17 cellular contexts compared by ENCODE assay signal in the genomic region with DNA sequence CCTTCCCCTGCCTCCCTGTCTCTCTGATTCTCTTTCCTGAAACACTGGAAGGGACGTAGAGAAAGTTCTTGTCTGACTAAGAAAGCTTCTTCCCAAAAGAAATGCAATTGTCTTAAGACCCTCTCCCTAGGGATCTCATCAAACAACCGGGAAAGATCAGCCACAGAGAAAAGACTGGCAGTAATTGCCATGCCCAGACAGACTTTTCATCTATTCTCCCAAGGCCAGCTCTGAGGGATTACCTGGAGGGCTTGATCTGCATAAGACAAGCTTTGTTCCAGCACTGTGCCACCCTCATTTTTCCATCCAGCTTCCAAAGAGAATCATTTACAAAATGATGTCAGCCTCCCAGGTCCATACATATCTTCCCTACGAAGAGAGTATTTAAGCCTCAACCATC. TPM values are rescaled to one million over a fixed set of nuclear protein-coding genes. Genes with fewer than 3 reads are reported as not detected.
DNase-seq lines count a peak whose midpoint lies in the region; ATAC-seq and TF ChIP-seq lines count a peak whose summit lies in the region.
"Had no signal": no experiment of that assay in that cellular context is flagged by ENCODE, and none has a peak within 500 bp of the region (broad histone marks: within the 10 kb centered on the region; RNA-seq: fewer than 3 reads in every experiment).

No MANE protein-coding gene starts in this region.

- no peaks in the 10 kb centered on the region for H3F3A ChIP-seq in GM23338 (replicated peaks; ENCODE audit: low read depth)

- peaks cover 25% of the 10 kb centered on the region for H3K4me1 Mint-ChIP-seq in GM23338
- no peaks in the 10 kb centered on the region for H3K4me1 Mint-ChIP-seq in T-helper 2 cell treated with Interferon-gamma antibody and Interleukin-4, amounts not matched to agents 5 μg/mL and 100 μg/mL, for 36 hours (ENCODE audit: low read depth)
- H3K4me1 Mint-ChIP-seq: B cell had no signal

- H3K9me3 ChIP-seq in HUES64 (ENCODE audit: insufficient read depth, low read depth, low read length) (no peaks in the 10 kb centered on the region), NT2/D1 (ENCODE audit: insufficient read depth, low read length) (no peaks in the 10 kb centered on the region), iPS-18a (ENCODE audit: control insufficient read depth, low read depth, low read length) (no peaks in the 10 kb centered on the region)
- H3K9me3 ChIP-seq: BLaER1 treated with 17β-estradiol and CSF1 and Interleukin-3, amounts not matched to agents 10 nM and 100 nM; HAP-1 had no signal

- H3K79me2 ChIP-seq in GM23338 (replicated peaks; ENCODE audit: insufficient read depth): no peaks in the 10 kb centered on the region

- H3K4me3 Mint-ChIP-seq in GM23338: no peak overlapping the region
- no peak overlapping the region for H3K4me3 Mint-ChIP-seq in T-helper 2 cell treated with Interferon-gamma antibody and Interleukin-4, amounts not matched to agents 5 μg/mL and 100 μg/mL, for 36 hours
- H3K4me3 Mint-ChIP-seq: B cell; CD8-positive, alpha-beta T cell had no signal

- no peaks in the 10 kb centered on the region for H4K20me1 ChIP-seq in GM23338 (replicated peaks; ENCODE audit: insufficient read depth)
- H4K20me1 ChIP-seq: BLaER1 treated with 17β-estradiol and CSF1 and Interleukin-3, amounts not matched to agents 10 nM and 100 nM had no signal

- peaks cover 8% of the 10 kb centered on the region; the same call in 1 of the 2 replicates for H3K4me1 ChIP-seq in GM23338 (ENCODE audit: insufficient read depth)
- peaks cover 45% of the 10 kb centered on the region for H3K4me1 ChIP-seq in HUES64 (ENCODE audit: insufficient read depth, low read length)
- H3K4me1 ChIP-seq in NT2/D1 (ENCODE audit: insufficient read depth, insufficient read length): no peaks in the 10 kb centered on the region
- peaks cover 35% of the 10 kb centered on the region for H3K4me1 ChIP-seq in iPS-18a (ENCODE audit: control insufficient read depth, low read depth, low read length)
- H3K4me1 ChIP-seq: HAP-1 had no signal

- H3K9ac ChIP-seq in HUES64 (ENCODE audit: low read depth, low read length) (no peak overlapping the region), NT2/D1 (ENCODE audit: insufficient read length, low read depth) (no peak overlapping the region), iPS-18a (ENCODE audit: low read length) (peak overlapping the region; percentile 7)

- 33% methylated on average over 3 of the region's 3 CpGs for whole genome bisulfite sequencing in HUES64

- peak overlapping the region; percentile 3; the same call in 1 of the 2 replicates for H3K27ac Mint-ChIP-seq in GM23338
- H3K27ac Mint-ChIP-seq in T-helper 2 cell treated with Interferon-gamma antibody and Interleukin-4, amounts not matched to agents 5 μg/mL and 100 μg/mL, for 36 hours: no peak overlapping the region
- H3K27ac Mint-ChIP-seq: B cell; CD8-positive, alpha-beta T cell had no signal

- H3K27me3 ChIP-seq in GM23338 (ENCODE audit: insufficient read depth) (no peaks in the 10 kb centered on the region), HUES64 (ENCODE audit: insufficient read depth, low read length) (no peaks in the 10 kb centered on the region), NT2/D1 (ENCODE audit: insufficient read depth, insufficient read length) (no peaks in the 10 kb centered on the region), iPS-18a (ENCODE audit: control insufficient read depth, insufficient read depth, low read length) (no peaks in the 10 kb centered on the region)
- H3K27me3 ChIP-seq: BLaER1 treated with 17β-estradiol and CSF1 and Interleukin-3, amounts not matched to agents 10 nM and 100 nM had no signal

- H3K9me3 Mint-ChIP-seq in GM23338: peaks cover 3% of the 10 kb centered on the region; the same call in 1 of the 3 replicates
- H3K9me3 Mint-ChIP-seq in T-helper 2 cell treated with Interferon-gamma antibody and Interleukin-4, amounts not matched to agents 5 μg/mL and 100 μg/mL, for 36 hours: no peaks in the 10 kb centered on the region
- H3K9me3 Mint-ChIP-seq: CD8-positive, alpha-beta T cell had no signal

- no peak overlapping the region for H3K4me2 ChIP-seq in GM23338

- H3K27ac ChIP-seq in GM23338 (ENCODE audit: low read depth) (no peak overlapping the region), HUES64 (ENCODE audit: low read depth, low read length) (peak overlapping the region; percentile 43; the same call in 1 of the 2 replicates), iPS-18a (ENCODE audit: low read length) (no peak overlapping the region)

- peak overlapping the region; percentile 35; the same call in 1 of the 2 replicates for H2AFZ ChIP-seq in GM23338

- H3K36me3 Mint-ChIP-seq in GM23338 (ENCODE audit: low read depth): peaks cover 3% of the 10 kb centered on the region; the same call in 1 of the 3 replicates
- H3K36me3 Mint-ChIP-seq in T-helper 2 cell treated with Interferon-gamma antibody and Interleukin-4, amounts not matched to agents 5 μg/mL and 100 μg/mL, for 36 hours (ENCODE audit: low read depth): no peaks in the 10 kb centered on the region
- H3K36me3 Mint-ChIP-seq: CD8-positive, alpha-beta T cell had no signal

- no peaks in the 10 kb centered on the region for H3K36me3 ChIP-seq in GM23338 (ENCODE audit: insufficient read depth)
- no peaks in the 10 kb centered on the region for H3K36me3 ChIP-seq in HUES64 (ENCODE audit: insufficient read depth, low read length)
- H3K36me3 ChIP-seq in NT2/D1 (ENCODE audit: insufficient read depth, insufficient read length, low read length): no peaks in the 10 kb centered on the region
- no peaks in the 10 kb centered on the region for H3K36me3 ChIP-seq in iPS-18a (ENCODE audit: control insufficient read depth, low read depth, low read length)
- H3K36me3 ChIP-seq: BLaER1 treated with 17β-estradiol and CSF1 and Interleukin-3, amounts not matched to agents 10 nM and 100 nM; HAP-1 had no signal

- no peak for DNase-seq in GM23338 (ENCODE audit: low spot score)
- peak; percentile 30 for DNase-seq in NT2/D1 (ENCODE audit: low read depth, low spot score)
- no peak for DNase-seq in stimulated activated naive CD4-positive, alpha-beta T cell treated with Interleukin-2 at 50 U/mL for 16 hours (lab: John Stamatoyannopoulos, UW)
- no peak for DNase-seq in NCI-H187 (lab: John Stamatoyannopoulos, UW)
- no peak for DNase-seq in T-helper 2 cell treated with Interferon-gamma antibody and Interleukin-4, amounts not matched to agents 5 μg/mL and 100 μg/mL, for 36 hours (ENCODE audit: low spot score)
- DNase-seq: Calu3; CD8-positive, alpha-beta T cell; DMS79 treated with DMSO at 0.1 percent for 48 hours had no signal

- H3K27me3 Mint-ChIP-seq in GM23338 (ENCODE audit: insufficient read depth, low read depth, poor library complexity): no peaks in the 10 kb centered on the region
- peaks cover under 1% of the 10 kb centered on the region for H3K27me3 Mint-ChIP-seq in T-helper 2 cell treated with Interferon-gamma antibody and Interleukin-4, amounts not matched to agents 5 μg/mL and 100 μg/mL, for 36 hours (ENCODE audit: low read depth)

- H3K9me2 ChIP-seq in GM23338 (ENCODE audit: insufficient read depth): peaks cover 9% of the 10 kb centered on the region; the same call in 1 of the 2 replicates

- ATAC-seq in GM23338: peak; percentile 60
- ATAC-seq: CD8-positive, alpha-beta T cell; GM12878; HepG2 had no signal

- H3K4me3 ChIP-seq in GM23338: no peak overlapping the region
- no peak overlapping the region for H3K4me3 ChIP-seq in HUES64 (ENCODE audit: low read length)
- no peak overlapping the region for H3K4me3 ChIP-seq in NT2/D1 (ENCODE audit: insufficient read length, low read depth)
- no peak overlapping the region for H3K4me3 ChIP-seq in iPS-18a (ENCODE audit: low read length)
- H3K4me3 ChIP-seq: BLaER1 treated with 17β-estradiol and CSF1 and Interleukin-3, amounts not matched to agents 10 nM and 100 nM; GM12878; HAP-1 had no signal

- no peak for TF ChIP-seq CTCF in GM23338 (conservative IDR thresholded peaks at IDR 0.05; ENCODE audit: low read depth in 2 of 2)

TF ChIP-seq in GM23338, 12 proteins besides CTCF, POLR2A, EP300 and RAD21 (continues in another document):
- TF ChIP-seq JUNB (IDR thresholded peaks at IDR 0.05; ENCODE audit: unreplicated experiment): no peak
- TF ChIP-seq POLR2AphosphoS5 (IDR thresholded peaks at IDR 0.05; ENCODE audit: low read depth): no peak
- no peak for TF ChIP-seq EZH2 (IDR thresholded peaks at IDR 0.05; ENCODE audit: low read depth, unreplicated experiment)
- no peak for TF ChIP-seq CREB1 (CRISPR knock-in tag; IDR thresholded peaks at IDR 0.05; ENCODE audit: low read depth)
- TF ChIP-seq, protein P1, sequence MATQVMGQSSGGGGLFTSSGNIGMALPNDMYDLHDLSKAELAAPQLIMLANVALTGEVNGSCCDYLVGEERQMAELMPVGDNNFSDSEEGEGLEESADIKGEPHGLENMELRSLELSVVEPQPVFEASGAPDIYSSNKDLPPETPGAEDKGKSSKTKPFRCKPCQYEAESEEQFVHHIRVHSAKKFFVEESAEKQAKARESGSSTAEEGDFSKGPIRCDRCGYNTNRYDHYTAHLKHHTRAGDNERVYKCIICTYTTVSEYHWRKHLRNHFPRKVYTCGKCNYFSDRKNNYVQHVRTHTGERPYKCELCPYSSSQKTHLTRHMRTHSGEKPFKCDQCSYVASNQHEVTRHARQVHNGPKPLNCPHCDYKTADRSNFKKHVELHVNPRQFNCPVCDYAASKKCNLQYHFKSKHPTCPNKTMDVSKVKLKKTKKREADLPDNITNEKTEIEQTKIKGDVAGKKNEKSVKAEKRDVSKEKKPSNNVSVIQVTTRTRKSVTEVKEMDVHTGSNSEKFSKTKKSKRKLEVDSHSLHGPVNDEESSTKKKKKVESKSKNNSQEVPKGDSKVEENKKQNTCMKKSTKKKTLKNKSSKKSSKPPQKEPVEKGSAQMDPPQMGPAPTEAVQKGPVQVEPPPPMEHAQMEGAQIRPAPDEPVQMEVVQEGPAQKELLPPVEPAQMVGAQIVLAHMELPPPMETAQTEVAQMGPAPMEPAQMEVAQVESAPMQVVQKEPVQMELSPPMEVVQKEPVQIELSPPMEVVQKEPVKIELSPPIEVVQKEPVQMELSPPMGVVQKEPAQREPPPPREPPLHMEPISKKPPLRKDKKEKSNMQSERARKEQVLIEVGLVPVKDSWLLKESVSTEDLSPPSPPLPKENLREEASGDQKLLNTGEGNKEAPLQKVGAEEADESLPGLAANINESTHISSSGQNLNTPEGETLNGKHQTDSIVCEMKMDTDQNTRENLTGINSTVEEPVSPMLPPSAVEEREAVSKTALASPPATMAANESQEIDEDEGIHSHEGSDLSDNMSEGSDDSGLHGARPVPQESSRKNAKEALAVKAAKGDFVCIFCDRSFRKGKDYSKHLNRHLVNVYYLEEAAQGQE (IDR thresholded peaks at IDR 0.05; ENCODE audit: unreplicated experiment): no peak
- TF ChIP-seq EZH2phosphoT487 (IDR thresholded peaks at IDR 0.05; ENCODE audit: unreplicated experiment): no peak

RNA-seq across cellular contexts. Expression of a gene that starts 38.8 kb away (rescaled TPM):
- total RNA-seq in GM23338 (2014; rRNA removed; shearing (Covaris generic)): 17.6 and 24.1 TPM in 2 replicates
- 5.4 and 6.1 TPM in 2 replicates for polyA plus RNA-seq in GM23338 (2016; fragmentation: Nextera tagmentation; extraction: Ambion mirVana)
- 4.6 TPM for polyA plus RNA-seq in HUES64 (2013, experiment 1 of 2)
- 3.9 TPM for polyA plus RNA-seq in HUES64 (2013, experiment 2 of 2)
- total RNA-seq: Calu3; CD8-positive, alpha-beta T cell; G401; GM12878; HT-29 had no signal
